In genomic region chr2:148645135-148645924, GRCh38 we compare ENCODE assay signal across 1 cellular context.
A peak's percentile ranks its signal among the peaks of the same experiment; 100 is the strongest.
TF ChIP-seq lines count a peak whose summit lies in the region.

No MANE protein-coding gene starts in this region.

TF ChIP-seq in HepG2, 621 proteins besides CTCF, POLR2A, EP300 and RAD21 (continued from another document and continues in another):
- TF ChIP-seq ZNF83 (CRISPR knock-in tag; IDR thresholded peaks at IDR 0.05; ENCODE audit: borderline replicate concordance) (no peak), EHMT2 (IDR thresholded peaks at IDR 0.05; ENCODE audit: borderline replicate concordance, low read depth, low read length) (peak; percentile 20; the same call in 1 of the 2 replicates), KMT2B (CRISPR knock-in tag; IDR thresholded peaks at IDR 0.05) (peak; percentile 59), ZNF468 (CRISPR knock-in tag; IDR thresholded peaks at IDR 0.05) (no peak), ELK4 (CRISPR knock-in tag; IDR thresholded peaks at IDR 0.05; ENCODE audit: borderline replicate concordance) (no peak), PBX3 (CRISPR knock-in tag; IDR thresholded peaks at IDR 0.05; ENCODE audit: borderline replicate concordance) (no peak), ZNF788 (CRISPR knock-in tag; IDR thresholded peaks at IDR 0.05; ENCODE audit: borderline replicate concordance) (peak; percentile 58; the same call in 1 of the 2 replicates), U2AF2 (IDR thresholded peaks at IDR 0.05; ENCODE audit: low read depth, low read length) (peak; percentile 100), THRA (CRISPR knock-in tag; IDR thresholded peaks at IDR 0.05; ENCODE audit: borderline replicate concordance) (no peak), ZKSCAN8 (CRISPR knock-in tag; IDR thresholded peaks at IDR 0.05; ENCODE audit: borderline replicate concordance) (no peak; the same call in 1 of the 2 replicates), PRPF4 (IDR thresholded peaks at IDR 0.05; ENCODE audit: low read depth, low read length, poor library complexity, severe bottlenecking) (no peak), RBFOX2 (IDR thresholded peaks at IDR 0.05; ENCODE audit: low read depth, low read length) (peak; percentile 87), ZNF839 (CRISPR knock-in tag; IDR thresholded peaks at IDR 0.05; ENCODE audit: borderline replicate concordance) (no peak; the same call in 1 of the 2 replicates), HES4 (CRISPR knock-in tag; IDR thresholded peaks at IDR 0.05; ENCODE audit: borderline replicate concordance) (no peak), ISL2 (CRISPR knock-in tag; IDR thresholded peaks at IDR 0.05) (no peak), SP4 (CRISPR knock-in tag; IDR thresholded peaks at IDR 0.05) (no peak), ZBTB1 (CRISPR knock-in tag; IDR thresholded peaks at IDR 0.05; ENCODE audit: borderline replicate concordance) (no peak), ZNF720 (CRISPR knock-in tag; IDR thresholded peaks at IDR 0.05) (0 out of 2 replicates have a peak, but pooled peaks have one; percentile 9), ZNF724P (CRISPR knock-in tag; IDR thresholded peaks at IDR 0.05; ENCODE audit: borderline replicate concordance) (no peak), JUNB (CRISPR knock-in tag; IDR thresholded peaks at IDR 0.05; ENCODE audit: borderline replicate concordance) (no peak), ZNF432 (CRISPR knock-in tag; IDR thresholded peaks at IDR 0.05; ENCODE audit: borderline replicate concordance) (no peak), ZNF580 (CRISPR knock-in tag; IDR thresholded peaks at IDR 0.05; ENCODE audit: borderline replicate concordance, low read depth) (no peak), ZNF776 (CRISPR knock-in tag; IDR thresholded peaks at IDR 0.05) (no peak; the same call in 1 of the 2 replicates), ZSCAN29 (CRISPR knock-in tag; conservative IDR thresholded peaks at IDR 0.05) (peak; percentile 57; the same call in 1 of the 2 replicates), NR2F2 (IDR thresholded peaks at IDR 0.05; ENCODE audit: borderline replicate concordance, low read depth) (no peak), ZNF343 (CRISPR knock-in tag; IDR thresholded peaks at IDR 0.05) (no peak), HIVEP1 (CRISPR knock-in tag; IDR thresholded peaks at IDR 0.05) (no peak; the same call in 1 of the 2 replicates), ZBTB7B (CRISPR knock-in tag; IDR thresholded peaks at IDR 0.05) (peak; percentile 21; the same call in 1 of the 2 replicates), CC2D1A (CRISPR knock-in tag; IDR thresholded peaks at IDR 0.05) (no peak), SOX5 (CRISPR knock-in tag; IDR thresholded peaks at IDR 0.05; ENCODE audit: borderline replicate concordance) (peak; percentile 32; the same call in 1 of the 2 replicates), RBAK (CRISPR knock-in tag; IDR thresholded peaks at IDR 0.05) (no peak), MED1 (CRISPR knock-in tag; IDR thresholded peaks at IDR 0.05) (0 out of 2 replicates have a peak, but pooled peaks have one; percentile 12), KAT8 (CRISPR knock-in tag; IDR thresholded peaks at IDR 0.05) (peak; percentile 36; the same call in 1 of the 2 replicates), TAF1 (CRISPR knock-in tag; IDR thresholded peaks at IDR 0.05) (0 out of 2 replicates have a peak, but pooled peaks have one; percentile 1), CCDC6 (CRISPR knock-in tag; IDR thresholded peaks at IDR 0.05) (peak; percentile 59; the same call in 1 of the 2 replicates), ETS1 (CRISPR knock-in tag; IDR thresholded peaks at IDR 0.05) (no peak), SIX4 (CRISPR knock-in tag; IDR thresholded peaks at IDR 0.05) (no peak), ZNF556 (CRISPR knock-in tag; IDR thresholded peaks at IDR 0.05; ENCODE audit: borderline replicate concordance) (0 out of 2 replicates have a peak, but pooled peaks have one; percentile 60), ZZZ3 (CRISPR knock-in tag; IDR thresholded peaks at IDR 0.05; ENCODE audit: borderline replicate concordance) (no peak; the same call in 1 of the 2 replicates), HDAC2 (CRISPR knock-in tag; IDR thresholded peaks at IDR 0.05) (peak; percentile 45), RELA (CRISPR knock-in tag; IDR thresholded peaks at IDR 0.05) (peak; percentile 27; the same call in 1 of the 2 replicates), REL (CRISPR knock-in tag; conservative IDR thresholded peaks at IDR 0.05) (no peak), TRIM22 (IDR thresholded peaks at IDR 0.05) (no peak), ZNF121 (CRISPR knock-in tag; IDR thresholded peaks at IDR 0.05) (no peak)
- TF ChIP-seq, protein P1, sequence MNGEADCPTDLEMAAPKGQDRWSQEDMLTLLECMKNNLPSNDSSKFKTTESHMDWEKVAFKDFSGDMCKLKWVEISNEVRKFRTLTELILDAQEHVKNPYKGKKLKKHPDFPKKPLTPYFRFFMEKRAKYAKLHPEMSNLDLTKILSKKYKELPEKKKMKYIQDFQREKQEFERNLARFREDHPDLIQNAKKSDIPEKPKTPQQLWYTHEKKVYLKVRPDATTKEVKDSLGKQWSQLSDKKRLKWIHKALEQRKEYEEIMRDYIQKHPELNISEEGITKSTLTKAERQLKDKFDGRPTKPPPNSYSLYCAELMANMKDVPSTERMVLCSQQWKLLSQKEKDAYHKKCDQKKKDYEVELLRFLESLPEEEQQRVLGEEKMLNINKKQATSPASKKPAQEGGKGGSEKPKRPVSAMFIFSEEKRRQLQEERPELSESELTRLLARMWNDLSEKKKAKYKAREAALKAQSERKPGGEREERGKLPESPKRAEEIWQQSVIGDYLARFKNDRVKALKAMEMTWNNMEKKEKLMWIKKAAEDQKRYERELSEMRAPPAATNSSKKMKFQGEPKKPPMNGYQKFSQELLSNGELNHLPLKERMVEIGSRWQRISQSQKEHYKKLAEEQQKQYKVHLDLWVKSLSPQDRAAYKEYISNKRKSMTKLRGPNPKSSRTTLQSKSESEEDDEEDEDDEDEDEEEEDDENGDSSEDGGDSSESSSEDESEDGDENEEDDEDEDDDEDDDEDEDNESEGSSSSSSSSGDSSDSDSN (CRISPR knock-in tag; IDR thresholded peaks at IDR 0.05) = peak; percentile 65
- TF ChIP-seq, protein P2, sequence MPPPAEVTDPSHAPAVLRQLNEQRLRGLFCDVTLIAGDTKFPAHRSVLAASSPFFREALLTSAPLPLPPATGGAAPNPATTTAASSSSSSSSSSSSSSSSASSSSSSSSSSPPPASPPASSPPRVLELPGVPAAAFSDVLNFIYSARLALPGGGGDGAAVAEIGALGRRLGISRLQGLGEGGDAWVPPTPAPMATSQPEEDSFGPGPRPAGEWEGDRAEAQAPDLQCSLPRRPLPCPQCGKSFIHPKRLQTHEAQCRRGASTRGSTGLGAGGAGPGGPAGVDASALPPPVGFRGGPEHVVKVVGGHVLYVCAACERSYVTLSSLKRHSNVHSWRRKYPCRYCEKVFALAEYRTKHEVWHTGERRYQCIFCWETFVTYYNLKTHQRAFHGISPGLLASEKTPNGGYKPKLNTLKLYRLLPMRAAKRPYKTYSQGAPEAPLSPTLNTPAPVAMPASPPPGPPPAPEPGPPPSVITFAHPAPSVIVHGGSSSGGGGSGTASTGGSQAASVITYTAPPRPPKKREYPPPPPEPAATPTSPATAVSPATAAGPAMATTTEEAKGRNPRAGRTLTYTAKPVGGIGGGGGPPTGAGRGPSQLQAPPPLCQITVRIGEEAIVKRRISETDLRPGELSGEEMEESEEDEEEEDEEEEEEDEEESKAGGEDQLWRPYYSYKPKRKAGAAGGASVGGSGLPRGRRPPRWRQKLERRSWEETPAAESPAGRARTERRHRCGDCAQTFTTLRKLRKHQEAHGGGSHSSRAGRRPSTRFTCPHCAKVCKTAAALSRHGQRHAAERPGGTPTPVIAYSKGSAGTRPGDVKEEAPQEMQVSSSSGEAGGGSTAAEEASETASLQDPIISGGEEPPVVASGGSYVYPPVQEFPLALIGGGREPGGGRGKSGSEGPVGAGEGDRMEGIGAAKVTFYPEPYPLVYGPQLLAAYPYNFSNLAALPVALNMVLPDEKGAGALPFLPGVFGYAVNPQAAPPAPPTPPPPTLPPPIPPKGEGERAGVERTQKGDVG (CRISPR knock-in tag; IDR thresholded peaks at IDR 0.05; ENCODE audit: borderline replicate concordance) = no peak; the same call in 1 of the 2 replicates
- TF ChIP-seq, protein P3, sequence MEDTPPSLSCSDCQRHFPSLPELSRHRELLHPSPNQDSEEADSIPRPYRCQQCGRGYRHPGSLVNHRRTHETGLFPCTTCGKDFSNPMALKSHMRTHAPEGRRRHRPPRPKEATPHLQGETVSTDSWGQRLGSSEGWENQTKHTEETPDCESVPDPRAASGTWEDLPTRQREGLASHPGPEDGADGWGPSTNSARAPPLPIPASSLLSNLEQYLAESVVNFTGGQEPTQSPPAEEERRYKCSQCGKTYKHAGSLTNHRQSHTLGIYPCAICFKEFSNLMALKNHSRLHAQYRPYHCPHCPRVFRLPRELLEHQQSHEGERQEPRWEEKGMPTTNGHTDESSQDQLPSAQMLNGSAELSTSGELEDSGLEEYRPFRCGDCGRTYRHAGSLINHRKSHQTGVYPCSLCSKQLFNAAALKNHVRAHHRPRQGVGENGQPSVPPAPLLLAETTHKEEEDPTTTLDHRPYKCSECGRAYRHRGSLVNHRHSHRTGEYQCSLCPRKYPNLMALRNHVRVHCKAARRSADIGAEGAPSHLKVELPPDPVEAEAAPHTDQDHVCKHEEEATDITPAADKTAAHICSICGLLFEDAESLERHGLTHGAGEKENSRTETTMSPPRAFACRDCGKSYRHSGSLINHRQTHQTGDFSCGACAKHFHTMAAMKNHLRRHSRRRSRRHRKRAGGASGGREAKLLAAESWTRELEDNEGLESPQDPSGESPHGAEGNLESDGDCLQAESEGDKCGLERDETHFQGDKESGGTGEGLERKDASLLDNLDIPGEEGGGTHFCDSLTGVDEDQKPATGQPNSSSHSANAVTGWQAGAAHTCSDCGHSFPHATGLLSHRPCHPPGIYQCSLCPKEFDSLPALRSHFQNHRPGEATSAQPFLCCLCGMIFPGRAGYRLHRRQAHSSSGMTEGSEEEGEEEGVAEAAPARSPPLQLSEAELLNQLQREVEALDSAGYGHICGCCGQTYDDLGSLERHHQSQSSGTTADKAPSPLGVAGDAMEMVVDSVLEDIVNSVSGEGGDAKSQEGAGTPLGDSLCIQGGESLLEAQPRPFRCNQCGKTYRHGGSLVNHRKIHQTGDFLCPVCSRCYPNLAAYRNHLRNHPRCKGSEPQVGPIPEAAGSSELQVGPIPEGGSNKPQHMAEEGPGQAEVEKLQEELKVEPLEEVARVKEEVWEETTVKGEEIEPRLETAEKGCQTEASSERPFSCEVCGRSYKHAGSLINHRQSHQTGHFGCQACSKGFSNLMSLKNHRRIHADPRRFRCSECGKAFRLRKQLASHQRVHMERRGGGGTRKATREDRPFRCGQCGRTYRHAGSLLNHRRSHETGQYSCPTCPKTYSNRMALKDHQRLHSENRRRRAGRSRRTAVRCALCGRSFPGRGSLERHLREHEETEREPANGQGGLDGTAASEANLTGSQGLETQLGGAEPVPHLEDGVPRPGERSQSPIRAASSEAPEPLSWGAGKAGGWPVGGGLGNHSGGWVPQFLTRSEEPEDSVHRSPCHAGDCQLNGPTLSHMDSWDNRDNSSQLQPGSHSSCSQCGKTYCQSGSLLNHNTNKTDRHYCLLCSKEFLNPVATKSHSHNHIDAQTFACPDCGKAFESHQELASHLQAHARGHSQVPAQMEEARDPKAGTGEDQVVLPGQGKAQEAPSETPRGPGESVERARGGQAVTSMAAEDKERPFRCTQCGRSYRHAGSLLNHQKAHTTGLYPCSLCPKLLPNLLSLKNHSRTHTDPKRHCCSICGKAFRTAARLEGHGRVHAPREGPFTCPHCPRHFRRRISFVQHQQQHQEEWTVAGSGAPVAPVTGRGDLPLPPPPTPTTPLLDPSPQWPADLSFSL (CRISPR knock-in tag; IDR thresholded peaks at IDR 0.05) = no peak
